In the genomic region with DNA sequence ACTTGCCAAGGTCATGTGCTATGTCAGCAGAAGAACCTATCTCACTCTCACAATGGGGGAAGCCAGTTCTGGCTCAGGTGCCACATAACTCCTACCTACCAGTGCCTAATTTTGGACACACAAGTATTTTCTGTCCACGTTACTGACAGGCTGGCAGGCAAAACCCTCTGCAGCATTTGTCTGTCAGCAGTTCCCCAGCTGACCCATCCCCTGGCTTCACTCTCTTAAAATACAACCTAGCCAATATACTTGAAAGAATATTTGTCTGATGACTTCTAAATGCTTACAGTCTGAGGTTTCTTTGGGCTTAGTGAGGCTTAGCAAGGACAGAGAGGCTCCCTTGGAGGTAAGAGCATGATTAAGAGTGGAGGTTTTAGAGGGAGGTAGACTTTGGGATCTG, we compare ENCODE assay signal across 30 cellular contexts. TPM values are rescaled to one million over a fixed set of nuclear protein-coding genes. Genes with fewer than 3 reads are reported as not detected.
DNase-seq lines count a peak whose midpoint lies in the region; ATAC-seq and TF ChIP-seq lines count a peak whose summit lies in the region.
"Had no signal": no experiment of that assay in that cellular context is flagged by ENCODE, and none has a peak within 500 bp of the region (broad histone marks: within the 10 kb centered on the region; RNA-seq: fewer than 3 reads in every experiment).

No MANE protein-coding gene starts in this region.

- H3F3A ChIP-seq in smooth muscle cell (ENCODE audit: low read depth): no peaks in the 10 kb centered on the region

- H3K27ac Mint-ChIP-seq in dendritic cell treated with granulocyte-macrophage colony-stimulating factor and Interleukin-4, amounts not matched to agents 40 ng/mL and 50 ng/mL, for 4 days: peak overlapping the region; percentile 94
- H3K27ac Mint-ChIP-seq: activated B cell treated with CpG ODN at 0.5 μM for 24 hours; activated naive CD4-positive, alpha-beta T cell treated with anti-CD3 and anti-CD28 coated beads, Interleukin-2, amount 10 ng/mL, durations not matched to agents 7 days and 5 days; activated T-helper 1 cell treated with anti-CD3 and anti-CD28 coated beads, Interleukin-12 subunit alpha, Interleukin-12 subunit beta, Interleukin-2, Interleukin-4 antibody, amounts not matched to agents 30 ng/mL and 10 ng/mL and 1 ng/mL, durations not matched to agents 14 hours and 24 hours and 36 hours; CD8-positive, alpha-beta T cell; progenitor cell of endocrine pancreas; stimulated activated naive CD8-positive, alpha-beta T cell treated with anti-CD3 and anti-CD28 coated beads, Interleukin-15, amount 100 ng/mL, for 72 hours had no signal

- no peaks in the 10 kb centered on the region for H3K9me3 Mint-ChIP-seq in dendritic cell treated with granulocyte-macrophage colony-stimulating factor and Interleukin-4, amounts not matched to agents 40 ng/mL and 50 ng/mL, for 4 days
- H3K9me3 Mint-ChIP-seq: activated B cell treated with CpG ODN at 0.5 μM for 24 hours; activated naive CD4-positive, alpha-beta T cell treated with anti-CD3 and anti-CD28 coated beads, Interleukin-2, amount 10 ng/mL, durations not matched to agents 7 days and 5 days; activated T-helper 1 cell treated with anti-CD3 and anti-CD28 coated beads, Interleukin-12 subunit alpha, Interleukin-12 subunit beta, Interleukin-2, Interleukin-4 antibody, amounts not matched to agents 30 ng/mL and 10 ng/mL and 1 ng/mL, durations not matched to agents 14 hours and 24 hours and 36 hours; CD8-positive, alpha-beta T cell; IgD-negative memory B cell; stimulated activated naive CD8-positive, alpha-beta T cell treated with anti-CD3 and anti-CD28 coated beads, Interleukin-15, amount 100 ng/mL, for 72 hours had no signal

- no peaks in the 10 kb centered on the region for H3K79me2 ChIP-seq in smooth muscle cell (ENCODE audit: low read depth)

- H3K4me3 ChIP-seq in smooth muscle cell: no peak overlapping the region
- H3K4me3 ChIP-seq: thyroid gland had no signal

- no peak overlapping the region for H3K9ac ChIP-seq in smooth muscle cell (ENCODE audit: low read depth)

- no peaks in the 10 kb centered on the region for H4K20me1 ChIP-seq in smooth muscle cell (ENCODE audit: low read depth)

- no peaks in the 10 kb centered on the region for H3K27me3 Mint-ChIP-seq in dendritic cell treated with granulocyte-macrophage colony-stimulating factor and Interleukin-4, amounts not matched to agents 40 ng/mL and 50 ng/mL, for 4 days
- H3K27me3 Mint-ChIP-seq: activated B cell treated with CpG ODN at 0.5 μM for 24 hours; activated naive CD4-positive, alpha-beta T cell treated with anti-CD3 and anti-CD28 coated beads, Interleukin-2, amount 10 ng/mL, durations not matched to agents 7 days and 5 days; IgD-negative memory B cell; progenitor cell of endocrine pancreas; stimulated activated naive CD8-positive, alpha-beta T cell treated with anti-CD3 and anti-CD28 coated beads, Interleukin-15, amount 100 ng/mL, for 72 hours had no signal

- H3K4me1 Mint-ChIP-seq in dendritic cell treated with granulocyte-macrophage colony-stimulating factor and Interleukin-4, amounts not matched to agents 40 ng/mL and 50 ng/mL, for 4 days (ENCODE audit: low read depth): peaks cover 54% of the 10 kb centered on the region
- H3K4me1 Mint-ChIP-seq: activated naive CD4-positive, alpha-beta T cell treated with anti-CD3 and anti-CD28 coated beads, Interleukin-2, amount 10 ng/mL, durations not matched to agents 7 days and 5 days; IgD-negative memory B cell had no signal

- peak; percentile 2 for DNase-seq in NOMO-1 treated with dmso at 0.1 percent for 144 hours (lab: John Stamatoyannopoulos, UW; ENCODE audit: unreplicated experiment)
- DNase-seq in NOMO-1 treated with DMSO at 0.1 percent for 48 hours (lab: John Stamatoyannopoulos, UW; ENCODE audit: unreplicated experiment): no peak
- DNase-seq in iris pigment epithelial cell (ENCODE audit: low read depth): peak; percentile 78
- no peak for DNase-seq in smooth muscle cell (lab: John Stamatoyannopoulos, UW; ENCODE audit: unreplicated experiment)
- DNase-seq in cerebellar cortex (ENCODE audit: low spot score): no peak
- no peak for DNase-seq in COR-L47 (lab: John Stamatoyannopoulos, UW)
- DNase-seq: 8988T; activated B cell treated with CpG ODN at 0.5 μM for 24 hours; activated CD4-positive, alpha-beta T cell treated with anti-CD3 and anti-CD28 coated beads, Interleukin-2, amount 50 U/mL, for 4 hours; activated naive CD4-positive, alpha-beta T cell treated with anti-CD3 and anti-CD28 coated beads, Interleukin-2, amount 10 ng/mL, durations not matched to agents 7 days and 5 days; amniotic stem cell; brain microvascular endothelial cell; CD8-positive, alpha-beta T cell; DMS 273 treated with DMSO at 0.1 percent for 48 hours; effector CD4-positive, alpha-beta T cell; EL; NCI-H2081 treated with DMSO at 0.1 percent for 48 hours; NCI-H226; NCI-H82; stimulated activated CD8-positive, alpha-beta memory T cell treated with anti-CD3 and anti-CD28 coated beads, Interleukin-4, amount 100 ng/mL, for 48 hours; stimulated activated naive CD8-positive, alpha-beta T cell treated with anti-CD3 and anti-CD28 coated beads, Interleukin-15, amount 100 ng/mL, for 72 hours; T-helper 2 cell; thyroid gland had no signal

- H3K36me3 Mint-ChIP-seq in dendritic cell treated with granulocyte-macrophage colony-stimulating factor and Interleukin-4, amounts not matched to agents 40 ng/mL and 50 ng/mL, for 4 days (ENCODE audit: low read depth): peaks cover 46% of the 10 kb centered on the region

- H2AFZ ChIP-seq in smooth muscle cell (ENCODE audit: low read depth): no peak overlapping the region

- no peaks in the 10 kb centered on the region for H3K27me3 ChIP-seq in smooth muscle cell (ENCODE audit: low read depth)
- H3K27me3 ChIP-seq: brain microvascular endothelial cell, neutrophil, thyroid gland had no signal

- H3K9me3 ChIP-seq in smooth muscle cell (replicated peaks; ENCODE audit: low read depth): no peaks in the 10 kb centered on the region
- H3K9me3 ChIP-seq: neutrophil, thyroid gland had no signal

- no peak overlapping the region for H3K4me3 Mint-ChIP-seq in dendritic cell treated with granulocyte-macrophage colony-stimulating factor and Interleukin-4, amounts not matched to agents 40 ng/mL and 50 ng/mL, for 4 days
- H3K4me3 Mint-ChIP-seq: activated B cell treated with CpG ODN at 0.5 μM for 24 hours; activated naive CD4-positive, alpha-beta T cell treated with anti-CD3 and anti-CD28 coated beads, Interleukin-2, amount 10 ng/mL, durations not matched to agents 7 days and 5 days; activated T-helper 1 cell treated with anti-CD3 and anti-CD28 coated beads, Interleukin-12 subunit alpha, Interleukin-12 subunit beta, Interleukin-2, Interleukin-4 antibody, amounts not matched to agents 30 ng/mL and 10 ng/mL and 1 ng/mL, durations not matched to agents 14 hours and 24 hours and 36 hours; CD8-positive, alpha-beta T cell; IgD-negative memory B cell; stimulated activated naive CD8-positive, alpha-beta T cell treated with anti-CD3 and anti-CD28 coated beads, Interleukin-15, amount 100 ng/mL, for 72 hours had no signal

- 52% methylated on average over 1 of the region's 1 CpG for WGBS in smooth muscle cell (ENCODE audit: low lambda C conversion rate)

- H3K4me1 ChIP-seq in smooth muscle cell (ENCODE audit: low read depth): no peaks in the 10 kb centered on the region
- H3K4me1 ChIP-seq: thyroid gland had no signal

- H3K27ac ChIP-seq in smooth muscle cell (ENCODE audit: low read depth): no peak overlapping the region
- H3K27ac ChIP-seq: brain microvascular endothelial cell, neutrophil, thyroid gland had no signal

- intact Hi-C loops in dendritic cell treated with granulocyte-macrophage colony-stimulating factor and Interleukin-4, amounts not matched to agents 40 ng/mL and 50 ng/mL, for 4 days (cut with micrococcal nuclease): no loop called here

- H3K4me2 ChIP-seq in smooth muscle cell: peak overlapping the region; percentile 6

- ATAC-seq in GM21390 (IDR thresholded peaks at IDR 0.05; ENCODE audit: unreplicated experiment): no peak
- ATAC-seq: CD8-positive, alpha-beta T cell; stimulated activated naive CD8-positive, alpha-beta T cell treated with anti-CD3 and anti-CD28 coated beads, Interleukin-15, amount 100 ng/mL, for 72 hours had no signal

- TF ChIP-seq CTCF in smooth muscle cell (IDR thresholded peaks at IDR 0.05; ENCODE audit: borderline replicate concordance, insufficient read depth, poor library complexity, severe bottlenecking): no peak

- no peaks in the 10 kb centered on the region for H3K36me3 ChIP-seq in smooth muscle cell (ENCODE audit: low read depth)

RNA-seq across cellular contexts. Expression of a gene that starts 15.5 kb away (rescaled TPM):
- 48.4 and 57.8 TPM in 2 replicates for total RNA-seq in smooth muscle cell
- polyA plus RNA-seq in smooth muscle cell: 65.3 and 71.6 TPM in 2 replicates

RNA-seq across cellular contexts. Expression of a gene that starts 15.5 kb away (rescaled TPM):
- total RNA-seq in smooth muscle cell: not detected in 2 replicates
- 0.67 and 0.70 TPM in 2 replicates for polyA plus RNA-seq in smooth muscle cell
- total RNA-seq: H4 had no signal

Comparison
In these comparisons a context has a peak if more than half of its experiments do, and no peak if none do; other contexts are left out.
1. DNase-seq: peak in NOMO-1 treated with dmso at 0.1 percent for 144 hours (single experiment) and iris pigment epithelial cell (single experiment); none in NOMO-1 treated with DMSO at 0.1 percent for 48 hours (single experiment), smooth muscle cell (single experiment), cerebellar cortex (single experiment) and COR-L47 (single experiment).